21 cellular contexts compared by ENCODE assay signal in genomic region chr4:77100234-77100633, GRCh38. TPM values are rescaled to one million over a fixed set of nuclear protein-coding genes. Genes with fewer than 3 reads are reported as not detected.
A peak's percentile ranks its signal among the peaks of the same experiment; 100 is the strongest.
DNase-seq lines count a peak whose midpoint lies in the region; ATAC-seq and TF ChIP-seq lines count a peak whose summit lies in the region.
"Had no signal": no experiment of that assay in that cellular context is flagged by ENCODE, and none has a peak within 500 bp of the region (broad histone marks: within the 10 kb centered on the region; RNA-seq: fewer than 3 reads in every experiment).

No MANE protein-coding gene starts in this region.

- DNase-seq in COLO829 (ENCODE audit: low spot score) (peak; percentile 25), KBM-7 (peak; percentile 87), body of pancreas (no peak), right lobe of liver (no peak), pons (ENCODE audit: low spot score) (no peak), SHP77 treated with DMSO at 0.1 percent for 48 hours (lab: John Stamatoyannopoulos, UW) (no peak), epidermal melanocyte (ENCODE audit: insufficient read length, low spot score) (no peak)
- DNase-seq: activated CD4-positive, alpha-beta T cell treated with anti-CD3 and anti-CD28 coated beads, Interleukin-2, amount 50 U/mL, for 1 hour; activated gamma-delta T cell; dorsolateral prefrontal cortex; EL; foreskin melanocyte; MM.1S; NCI-H1694; NCI-H2227 treated with DMSO at 0.1 percent for 48 hours; NCI-H774; spleen; stimulated activated CD4-positive, alpha-beta T cell treated with anti-CD3 and anti-CD28 coated beads, Interleukin-4, amount 100 ng/mL, for 24 hours; upper lobe of left lung had no signal

- H3K4me1 ChIP-seq in body of pancreas, result peaks cover 9% of the 10 kb centered on the region
- H3K4me1 ChIP-seq in right lobe of liver, result peaks cover 0 to under 1% (median 0%) of the 10 kb centered on the region in 4 donors
- H3K4me1 ChIP-seq: prostate gland had no signal

- H3K27ac ChIP-seq in body of pancreas, result no peak overlapping the region
- no peak overlapping the region for H3K27ac ChIP-seq in right lobe of liver
- H3K27ac ChIP-seq: dorsolateral prefrontal cortex, prostate gland, spleen, upper lobe of left lung had no signal

- H3K36me3 ChIP-seq in body of pancreas (replicated peaks in 1 of 2; ENCODE audit: insufficient read depth in 1 of 2, low read depth in 2 of 2), result no peaks in the 10 kb centered on the region
- H3K36me3 ChIP-seq in right lobe of liver, result no peaks in the 10 kb centered on the region
- H3K36me3 ChIP-seq: breast epithelium, prostate gland, spleen, upper lobe of left lung had no signal

- TF ChIP-seq POLR2A in body of pancreas (IDR thresholded peaks at IDR 0.05) (no peak), right lobe of liver (IDR thresholded peaks at IDR 0.05) (no peak)

- TF ChIP-seq CTCF in body of pancreas (IDR thresholded peaks at IDR 0.05) (no peak), right lobe of liver (IDR thresholded peaks at IDR 0.05) (no peak)

- in situ Hi-C loops in KBM-7 (cut with MboI; ENCODE audit: low pct_unique_long_range_greater_than_20kb, low sequenced_read_pairs), result no loop called here

- ATAC-seq in body of pancreas, result peak; percentile 29
- ATAC-seq in right lobe of liver, result peak; percentile 42 to 67 (median 51)

- no peaks in the 10 kb centered on the region for H3K27me3 ChIP-seq in body of pancreas
- H3K27me3 ChIP-seq in right lobe of liver, result no peaks in the 10 kb centered on the region
- H3K27me3 ChIP-seq: breast epithelium, dorsolateral prefrontal cortex, spleen, upper lobe of left lung had no signal

- no peak overlapping the region for H3K4me3 ChIP-seq in body of pancreas
- H3K4me3 ChIP-seq in right lobe of liver, result no peak overlapping the region
- H3K4me3 ChIP-seq: breast epithelium, dorsolateral prefrontal cortex, prostate gland, spleen, upper lobe of left lung had no signal

- WGBS in body of pancreas, 2 donors, result 62 to 65% methylated on average over 2 of the region's 2 CpGs
- 23% methylated on average over 2 of the region's 2 CpGs for WGBS in right lobe of liver (ENCODE audit: insufficient coverage, low coverage, low lambda C conversion rate, missing lambda C conversion rate)

- H3K9me3 ChIP-seq in body of pancreas (no peaks in the 10 kb centered on the region), right lobe of liver (no peaks in the 10 kb centered on the region)
- H3K9me3 ChIP-seq: breast epithelium, prostate gland, spleen, upper lobe of left lung had no signal

- intact Hi-C loops in body of pancreas (cut with DNase I), result no loop called here
- intact Hi-C loops in right lobe of liver (cut with DNase I), result no loop called here

RNA-seq across cellular contexts. Expression of gene CCNI, which starts 24.4 kb away (rescaled TPM):
- total RNA-seq in body of pancreas (100 to 1,000 TPM in 1 of 2 donors, 10 to 100 TPM in 1; 92.6 to 185 TPM), right lobe of liver (10 to 100 TPM; 54.3 to 87.7 (median 68.6) TPM)

RNA-seq across cellular contexts. Expression of gene CCNG2, which starts 56.8 kb away (rescaled TPM):
- 10 to 100 TPM; 13.5 to 13.7 TPM for total RNA-seq in body of pancreas
- total RNA-seq in right lobe of liver, result 10 to 100 TPM in 2 of 6 experiments, 1 to 10 TPM in 4; 3.3 to 15.6 (median 6.1) TPM

Comparison
In these comparisons a context has a peak if more than half of its experiments do, and no peak if none do; other contexts are left out.
1. DNase-seq: peak in COLO829 (single experiment) and KBM-7 (single experiment); none in body of pancreas (0 of 4), right lobe of liver (0 of 3), pons (single experiment), SHP77 treated with DMSO at 0.1 percent for 48 hours (single experiment) and epidermal melanocyte (single experiment).